In genomic region chr5:89187883-89188465, GRCh38 we compare ENCODE assay signal across 17 cellular contexts.
"Had no signal": no experiment of that assay in that cellular context is flagged by ENCODE, and none has a peak within 500 bp of the region (broad histone marks: within the 10 kb centered on the region; RNA-seq: fewer than 3 reads in every experiment).

No MANE protein-coding gene starts in this region.

- H3K9me3 ChIP-seq: body of pancreas, heart left ventricle, thyroid gland had no signal

- H3K9me3 Mint-ChIP-seq: activated CD4-positive, alpha-beta T cell treated with anti-CD3 and anti-CD28 coated beads, Interleukin-2, amount 10 ng/mL, durations not matched to agents 7 days and 5 days; activated naive CD4-positive, alpha-beta T cell treated with anti-CD3 and anti-CD28 coated beads, Interleukin-2, amount 10 ng/mL, durations not matched to agents 7 days and 5 days; activated T-helper 2 cell treated with anti-CD3 and anti-CD28 coated beads, Interferon-gamma antibody, Interleukin-2, Interleukin-4, amounts not matched to agents 10 μg/mL and 5 μg/mL and 100 μg/mL, durations not matched to agents 14 hours and 24 hours and 36 hours had no signal

- H3K4me1 ChIP-seq: body of pancreas, thyroid gland had no signal

- H3K27me3 Mint-ChIP-seq: activated CD4-positive, alpha-beta T cell treated with anti-CD3 and anti-CD28 coated beads, Interleukin-2, amount 10 ng/mL, durations not matched to agents 7 days and 5 days; activated naive CD4-positive, alpha-beta T cell treated with anti-CD3 and anti-CD28 coated beads, Interleukin-2, amount 10 ng/mL, durations not matched to agents 7 days and 5 days had no signal

- DNase-seq: activated CD4-positive, alpha-beta T cell treated with anti-CD3 and anti-CD28 coated beads, Interleukin-2, amount 10 ng/mL, durations not matched to agents 7 days and 5 days; activated CD4-positive, CD25-positive, alpha-beta regulatory T cell; activated naive CD4-positive, alpha-beta T cell treated with anti-CD3 and anti-CD28 coated beads, Interleukin-2, amount 10 ng/mL, durations not matched to agents 7 days and 5 days; activated T-cell treated with anti-CD3 and anti-CD28 coated beads for 4 hours; body of pancreas; central memory CD4-positive, alpha-beta T cell; cortex of kidney; effector CD8-positive, alpha-beta T cell; foreskin melanocyte; heart left ventricle; mammary epithelial cell; naive thymus-derived CD4-positive, alpha-beta T cell; small intestine; thyroid gland had no signal

- H3K36me3 ChIP-seq: heart left ventricle, thyroid gland had no signal

- H3K4me3 Mint-ChIP-seq: activated CD4-positive, alpha-beta T cell treated with anti-CD3 and anti-CD28 coated beads, Interleukin-2, amount 10 ng/mL, durations not matched to agents 7 days and 5 days; activated naive CD4-positive, alpha-beta T cell treated with anti-CD3 and anti-CD28 coated beads, Interleukin-2, amount 10 ng/mL, durations not matched to agents 7 days and 5 days; naive thymus-derived CD4-positive, alpha-beta T cell; stimulated activated effector memory CD8-positive, alpha-beta T cell treated with anti-CD3 and anti-CD28 coated beads, Interleukin-12 subunit alpha, Interleukin-12 subunit beta, amount 100 ng/mL, for 72 hours had no signal

- H3K4me3 ChIP-seq: body of pancreas, heart left ventricle, thyroid gland had no signal

- H3K4me1 Mint-ChIP-seq: activated CD4-positive, alpha-beta T cell treated with anti-CD3 and anti-CD28 coated beads, Interleukin-2, amount 10 ng/mL, durations not matched to agents 7 days and 5 days; activated naive CD4-positive, alpha-beta T cell treated with anti-CD3 and anti-CD28 coated beads, Interleukin-2, amount 10 ng/mL, durations not matched to agents 7 days and 5 days; naive thymus-derived CD4-positive, alpha-beta T cell; stimulated activated effector memory CD8-positive, alpha-beta T cell treated with anti-CD3 and anti-CD28 coated beads, Interleukin-12 subunit alpha, Interleukin-12 subunit beta, amount 100 ng/mL, for 72 hours had no signal

- H3K27ac ChIP-seq: body of pancreas, heart left ventricle, thyroid gland had no signal

- H3K36me3 Mint-ChIP-seq: activated naive CD4-positive, alpha-beta T cell treated with anti-CD3 and anti-CD28 coated beads, Interleukin-2, amount 10 ng/mL, durations not matched to agents 7 days and 5 days; naive thymus-derived CD4-positive, alpha-beta T cell; stimulated activated effector memory CD8-positive, alpha-beta T cell treated with anti-CD3 and anti-CD28 coated beads, Interleukin-12 subunit alpha, Interleukin-12 subunit beta, amount 100 ng/mL, for 72 hours had no signal

- ATAC-seq: body of pancreas; heart left ventricle; left lobe of liver; naive thymus-derived CD4-positive, alpha-beta T cell; stimulated activated effector memory CD8-positive, alpha-beta T cell treated with anti-CD3 and anti-CD28 coated beads, Interleukin-12 subunit alpha, Interleukin-12 subunit beta, amount 100 ng/mL, for 72 hours had no signal

- H3K27me3 ChIP-seq: body of pancreas, heart left ventricle, thyroid gland had no signal

- H3K27ac Mint-ChIP-seq: activated CD4-positive, alpha-beta T cell treated with anti-CD3 and anti-CD28 coated beads, Interleukin-2, amount 10 ng/mL, durations not matched to agents 7 days and 5 days; activated naive CD4-positive, alpha-beta T cell treated with anti-CD3 and anti-CD28 coated beads, Interleukin-2, amount 10 ng/mL, durations not matched to agents 7 days and 5 days; activated T-helper 2 cell treated with anti-CD3 and anti-CD28 coated beads, Interferon-gamma antibody, Interleukin-2, Interleukin-4, amounts not matched to agents 10 μg/mL and 5 μg/mL and 100 μg/mL, durations not matched to agents 14 hours and 24 hours and 36 hours; naive thymus-derived CD4-positive, alpha-beta T cell; stimulated activated effector memory CD8-positive, alpha-beta T cell treated with anti-CD3 and anti-CD28 coated beads, Interleukin-12 subunit alpha, Interleukin-12 subunit beta, amount 100 ng/mL, for 72 hours had no signal
